ENCODE assay signal across 11 cellular contexts in genomic region chr4:74056858-74057562, GRCh38. TPM values are rescaled to one million over a fixed set of nuclear protein-coding genes. Genes with fewer than 3 reads are reported as not detected.
DNase-seq lines count a peak whose midpoint lies in the region; ATAC-seq and TF ChIP-seq lines count a peak whose summit lies in the region.
"Had no signal": no experiment of that assay in that cellular context is flagged by ENCODE, and none has a peak within 500 bp of the region (broad histone marks: within the 10 kb centered on the region; RNA-seq: fewer than 3 reads in every experiment).

No MANE protein-coding gene starts in this region.

- DNase-seq in EH (ENCODE audit: low read depth) (peak; percentile 89), MV-4-11 (lab: John Stamatoyannopoulos, UW) (peak; percentile 55), mammary epithelial cell (peak; percentile 62), omental fat pad (ENCODE audit: low spot score) (no peak), DMS153 treated with DMSO at 0.1 percent for 48 hours (lab: John Stamatoyannopoulos, UW; ENCODE audit: unreplicated experiment) (no peak), NCI-H146 (lab: John Stamatoyannopoulos, UW) (no peak)
- no peak for DNase-seq in activated naive CD8-positive, alpha-beta T cell treated with anti-CD3 and anti-CD28 coated beads for 36 hours
- no peak for DNase-seq in stimulated activated CD8-positive, alpha-beta memory T cell treated with anti-CD3 and anti-CD28 coated beads, Interleukin-4, amount 100 ng/mL, for 48 hours
- DNase-seq: activated CD4-positive, alpha-beta T cell treated with anti-CD3 and anti-CD28 coated beads, Interleukin-2, amount 50 U/mL, for 48 hours; MG63; stimulated activated CD4-positive, alpha-beta T cell treated with anti-CD3 and anti-CD28 coated beads, Interleukin-1b, Interleukin-23, amount 100 ng/mL, for 48 hours had no signal

- no peaks in the 10 kb centered on the region for H3K79me2 ChIP-seq in mammary epithelial cell (ENCODE audit: insufficient read depth, low read length)

- no peaks in the 10 kb centered on the region for H3K9me3 ChIP-seq in mammary epithelial cell (replicated peaks; ENCODE audit: insufficient read depth, low read length)
- H3K9me3 ChIP-seq: MG63 had no signal

- H3K27ac ChIP-seq in mammary epithelial cell (ENCODE audit: insufficient read depth, low read depth, low read length) = peak overlapping the region; percentile 69

- intact Hi-C loops in mammary epithelial cell (cut with micrococcal nuclease) = loop anchor here (1.0 to 2.0 kb wide), 4 partner anchors 13 to 77 kb away; no protein-coding TSS in a partner anchor

- peaks cover 14% of the 10 kb centered on the region for H3K27me3 Mint-ChIP-seq in activated naive CD8-positive, alpha-beta T cell treated with anti-CD3 and anti-CD28 coated beads for 36 hours

- H3K4me1 Mint-ChIP-seq in activated naive CD8-positive, alpha-beta T cell treated with anti-CD3 and anti-CD28 coated beads for 36 hours = no peaks in the 10 kb centered on the region

- no peak overlapping the region for H3K4me3 ChIP-seq in mammary epithelial cell (replicated peaks in 1 of 3; ENCODE audit: insufficient read depth in 1 of 3, low read depth in 2 of 3, low read length in 3 of 3)
- H3K4me3 ChIP-seq: MG63 had no signal

- no peaks in the 10 kb centered on the region for H4K20me1 ChIP-seq in mammary epithelial cell (ENCODE audit: insufficient read depth, low read length)

- in situ Hi-C loops in mammary epithelial cell (cut with MboI; ENCODE audit: low sequenced_read_pairs in 2 of 2) = no loop called here

- peak; percentile 62 for ATAC-seq in omental fat pad (ENCODE audit: low FRiP score)

- no peak overlapping the region for H3K27ac Mint-ChIP-seq in activated naive CD8-positive, alpha-beta T cell treated with anti-CD3 and anti-CD28 coated beads for 36 hours

- TSS peak; percentile 56 for BruUV-seq in mammary epithelial cell (replicated peaks; lab: Mats Ljungman, UMichigan)

- H3K27me3 ChIP-seq in mammary epithelial cell (ENCODE audit: insufficient read depth, low read length) = no peaks in the 10 kb centered on the region
- H3K27me3 ChIP-seq: MG63 had no signal

- WGBS in mammary epithelial cell (ENCODE audit: low coverage, missing lambda C conversion rate) = 61% methylated on average over 4 of the region's 4 CpGs

- no peaks in the 10 kb centered on the region for H3K9me3 Mint-ChIP-seq in activated naive CD8-positive, alpha-beta T cell treated with anti-CD3 and anti-CD28 coated beads for 36 hours

- no peak overlapping the region for H3K4me2 ChIP-seq in mammary epithelial cell (ENCODE audit: insufficient read depth, low read depth, low read length)

- dilution Hi-C loops in mammary epithelial cell (cut with HindIII; ENCODE audit: low sequenced_read_pairs) = no loop called here

- no peaks in the 10 kb centered on the region for H3K36me3 Mint-ChIP-seq in activated naive CD8-positive, alpha-beta T cell treated with anti-CD3 and anti-CD28 coated beads for 36 hours

- H2AFZ ChIP-seq in mammary epithelial cell (ENCODE audit: low read depth, low read length) = no peak overlapping the region

- peaks cover 3% of the 10 kb centered on the region for H3K4me1 ChIP-seq in mammary epithelial cell (ENCODE audit: insufficient read depth, low read length)

- TF ChIP-seq CTCF in mammary epithelial cell (conservative IDR thresholded peaks at IDR 0.05 in 1 of 2, IDR thresholded peaks at IDR 0.05 in 1 of 2; ENCODE audit: extremely low read depth in 1 of 2, insufficient read depth in 1 of 2, low read depth in 1 of 2, low read length in 2 of 2) (no peak), omental fat pad (IDR thresholded peaks at IDR 0.05) (no peak)

- H3K36me3 ChIP-seq in mammary epithelial cell (ENCODE audit: insufficient read depth, low read length) = no peaks in the 10 kb centered on the region
- H3K36me3 ChIP-seq: MG63 had no signal

- no peak overlapping the region for H3K9ac ChIP-seq in mammary epithelial cell (ENCODE audit: insufficient read depth, low read length)

- H3K4me3 Mint-ChIP-seq in activated naive CD8-positive, alpha-beta T cell treated with anti-CD3 and anti-CD28 coated beads for 36 hours = no peak overlapping the region

- CTCF ChIA-PET in mammary epithelial cell (lab: Charles Lee; ENCODE audit: low non-redundant PET) = interaction anchor here (0.7 kb wide), 1 partner anchor 17 kb away, joined by 6 read pairs; no protein-coding TSS in a partner anchor

RNA-seq across cellular contexts. Expression of gene CXCL3, which starts 18.5 kb away (rescaled TPM):
- total RNA-seq in mammary epithelial cell = 10 to 100 TPM in 1 of 2 donors, 1 to 10 TPM in 1; 1.3 to 29.4 TPM
- 9.0 TPM for polyA plus RNA-seq in mammary epithelial cell
- polyA minus RNA-seq in mammary epithelial cell = 3.0 TPM
- 10 to 100 TPM in 2 of 4 donors, 1 to 10 TPM in 2; 1.1 to 26.9 (median 6.7) TPM for total RNA-seq in omental fat pad
- total RNA-seq in activated naive CD8-positive, alpha-beta T cell treated with anti-CD3 and anti-CD28 coated beads for 36 hours = not detected

RNA-seq across cellular contexts. Expression of gene CXCL2, which starts 42.0 kb away (rescaled TPM):
- total RNA-seq in mammary epithelial cell (10 to 100 TPM in 1 of 2 donors, 1 to 10 TPM in 1; 2.3 to 34.1 TPM), omental fat pad (100 to 1,000 TPM in 1 of 4 donors, 10 to 100 TPM in 3; 27.8 to 295 (median 68.7) TPM)
- 4.8 TPM for polyA plus RNA-seq in mammary epithelial cell
- polyA minus RNA-seq in mammary epithelial cell = 5.5 TPM
- total RNA-seq in activated naive CD8-positive, alpha-beta T cell treated with anti-CD3 and anti-CD28 coated beads for 36 hours = not detected

RNA-seq across cellular contexts. Expression of gene CXCL5, which starts 58.5 kb away (rescaled TPM):
- total RNA-seq in mammary epithelial cell (under 1 TPM in 1 of 2 donors, not detected in 1; 0.33 TPM), omental fat pad (1 to 10 TPM in 1 of 4 donors, under 1 TPM in 1, not detected in 2; 0.56 to 1.8 TPM)
- polyA plus RNA-seq in mammary epithelial cell = 1.6 TPM
- 3.5 TPM for polyA minus RNA-seq in mammary epithelial cell
- not detected for total RNA-seq in activated naive CD8-positive, alpha-beta T cell treated with anti-CD3 and anti-CD28 coated beads for 36 hours

Comparison
In these comparisons a context has a peak if more than half of its experiments do, and no peak if none do; other contexts are left out.
1. DNase-seq: peak in EH (single experiment), MV-4-11 (single experiment) and mammary epithelial cell (single experiment); none in omental fat pad (single experiment), DMS153 treated with DMSO at 0.1 percent for 48 hours (single experiment), NCI-H146 (single experiment), activated naive CD8-positive, alpha-beta T cell treated with anti-CD3 and anti-CD28 coated beads for 36 hours (single experiment) and stimulated activated CD8-positive, alpha-beta memory T cell treated with anti-CD3 and anti-CD28 coated beads, Interleukin-4, amount 100 ng/mL, for 48 hours (single experiment).